In the genomic region with DNA sequence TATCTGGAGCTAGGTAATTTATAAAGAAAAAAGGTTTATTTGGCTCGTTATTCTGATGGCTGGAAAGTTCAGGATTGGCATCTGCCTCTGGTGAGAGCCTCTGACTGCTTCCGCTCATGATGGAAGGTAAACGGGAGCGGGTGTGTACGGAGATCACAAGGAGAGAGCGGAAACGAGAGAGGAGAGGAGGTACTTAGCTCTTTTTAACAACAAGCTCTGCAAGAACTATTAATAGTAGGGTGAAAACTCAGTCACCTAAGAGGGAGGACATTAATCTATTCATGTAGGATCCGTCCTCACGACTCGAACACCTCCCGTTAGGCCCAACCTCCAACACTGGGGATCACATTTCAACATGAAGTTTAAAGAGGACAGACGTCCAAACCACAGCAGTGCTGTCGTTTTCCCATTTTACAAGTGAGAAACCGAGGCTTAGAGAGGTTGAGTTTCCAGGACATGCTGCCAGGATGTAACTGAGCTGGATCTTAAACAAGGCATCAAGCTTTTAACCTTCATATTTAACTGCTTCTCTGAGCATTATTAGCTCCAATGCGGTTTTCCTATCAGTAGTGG, we compare ENCODE assay signal across 14 cellular contexts.
A peak's percentile ranks its signal among the peaks of the same experiment; 100 is the strongest.
DNase-seq lines count a peak whose midpoint lies in the region; ATAC-seq and TF ChIP-seq lines count a peak whose summit lies in the region.
"Had no signal": no experiment of that assay in that cellular context is flagged by ENCODE, and none has a peak within 500 bp of the region (broad histone marks: within the 10 kb centered on the region; RNA-seq: fewer than 3 reads in every experiment).

No MANE protein-coding gene starts in this region.

- peaks cover 3% of the 10 kb centered on the region for H3K27me3 Mint-ChIP-seq in activated CD4-positive, alpha-beta memory T cell treated with anti-CD3 and anti-CD28 coated beads for 36 hours
- peaks cover 4% of the 10 kb centered on the region for H3K27me3 Mint-ChIP-seq in CD8-positive, alpha-beta T cell (ENCODE audit: low read depth)

- H3K56ac ChIP-seq in IMR-90 (ENCODE audit: extremely low read depth, insufficient read depth, low read length) = no peak overlapping the region

- ATAC-seq in IMR-90 (ENCODE audit: low read depth) = no peak
- no peak for ATAC-seq in HG02588 (IDR thresholded peaks at IDR 0.05; ENCODE audit: unreplicated experiment)
- ATAC-seq in CD8-positive, alpha-beta T cell = no peak

- CTCF ChIA-PET in IMR-90 (lab: Yijun Ruan, JAX) = interaction anchor here (0.7 kb wide), 1 partner anchor 36 kb away, joined by 3 read pairs; no protein-coding TSS in a partner anchor
- CTCF ChIA-PET in activated CD4-positive, alpha-beta memory T cell treated with anti-CD3 and anti-CD28 coated beads for 36 hours (lab: Charles Lee) = interaction anchor here (0.6 kb wide), 1 partner anchor 70 kb away, joined by 4 read pairs; no protein-coding TSS in a partner anchor
- CTCF ChIA-PET in CD8-positive, alpha-beta T cell (lab: Charles Lee) = interaction anchor here (1.5 kb wide), 1 partner anchor 230 kb away, joined by 3 read pairs; no protein-coding TSS in a partner anchor

- H4K5ac ChIP-seq in IMR-90 (ENCODE audit: low read depth, low read length) = peak overlapping the region; percentile 43

- dilution Hi-C loops in IMR-90 (cut with HindIII; ENCODE audit: low sequenced_read_pairs, unreplicated experiment) = no loop called here

- no peaks in the 10 kb centered on the region for H3K9me3 Mint-ChIP-seq in activated CD4-positive, alpha-beta memory T cell treated with anti-CD3 and anti-CD28 coated beads for 36 hours
- H3K9me3 Mint-ChIP-seq in CD8-positive, alpha-beta T cell = no peaks in the 10 kb centered on the region

- no peak overlapping the region for H3K14ac ChIP-seq in IMR-90 (replicated peaks; ENCODE audit: low read depth, low read length)

- H3K27ac ChIP-seq in IMR-90 (ENCODE audit: insufficient read depth, low read length) = no peak overlapping the region
- H3K27ac ChIP-seq in CD8-positive, alpha-beta T cell (ENCODE audit: low read depth, low read length) = no peak overlapping the region
- H3K27ac ChIP-seq: BLaER1 had no signal

- H2AK9ac ChIP-seq in IMR-90 (replicated peaks; ENCODE audit: low read depth, low read length, poor library complexity) = no peak overlapping the region

- H4K8ac ChIP-seq in IMR-90 (ENCODE audit: low read depth in 2 of 2, low read length in 2 of 2) = peak overlapping the region in 1 of 2 experiments; percentile 34; a peak in 1 of 4 replicates

- H3K36me3 ChIP-seq in IMR-90 (ENCODE audit: control insufficient read depth, insufficient read depth, low read length) = no peaks in the 10 kb centered on the region
- no peaks in the 10 kb centered on the region for H3K36me3 ChIP-seq in CD8-positive, alpha-beta T cell (ENCODE audit: insufficient read depth, low read length)
- H3K36me3 ChIP-seq: BLaER1 had no signal

- peaks cover 9% of the 10 kb centered on the region for H3K4me1 ChIP-seq in IMR-90 (ENCODE audit: control insufficient read depth, insufficient read depth, low read length)
- H3K4me1 ChIP-seq in CD8-positive, alpha-beta T cell (ENCODE audit: insufficient read depth, low read length) = no peaks in the 10 kb centered on the region
- H3K4me1 ChIP-seq: BLaER1 had no signal

- no peaks in the 10 kb centered on the region for H4K20me1 ChIP-seq in IMR-90 (ENCODE audit: insufficient read depth, low read length)
- H4K20me1 ChIP-seq: BLaER1 had no signal

- H3K4ac ChIP-seq in IMR-90 (ENCODE audit: low read depth, low read length) = peak overlapping the region; percentile 36

- 57% methylated on average over 5 of the region's 15 CpGs; no CpG with 5 or more reads in 1 of the 2 experiments for WGBS in IMR-90 (ENCODE audit: extremely low coverage in 2 of 2, insufficient read length in 1 of 2), 2 experiments

- peak overlapping the region; percentile 35 for H2AFZ ChIP-seq in IMR-90 (replicated peaks; ENCODE audit: low read length, poor library complexity)

- POLR2A ChIA-PET in IMR-90 (lab: Charles Lee; ENCODE audit: unreplicated experiment) = no interaction called here
- POLR2A ChIA-PET in activated CD4-positive, alpha-beta memory T cell treated with anti-CD3 and anti-CD28 coated beads for 36 hours (lab: Charles Lee) = no interaction called here
- POLR2A ChIA-PET in CD8-positive, alpha-beta T cell (lab: Charles Lee) = no interaction called here

- H3K4me2 ChIP-seq in IMR-90 (ENCODE audit: low read depth, low read length) = no peak overlapping the region
- H3K4me2 ChIP-seq: BLaER1 had no signal

- H2BK120ac ChIP-seq in IMR-90 (ENCODE audit: low read depth, low read length) = peak overlapping the region; percentile 43

- H3K9me3 ChIP-seq in IMR-90 (ENCODE audit: control insufficient read depth, insufficient read depth, low read length) = no peaks in the 10 kb centered on the region
- H3K9me3 ChIP-seq in CD8-positive, alpha-beta T cell (ENCODE audit: low read length) = no peaks in the 10 kb centered on the region
- H3K9me3 ChIP-seq: BLaER1 had no signal

- BruUV-seq in IMR-90 (replicated peaks; lab: Mats Ljungman, UMichigan) = no TSS peak

- H2AK5ac ChIP-seq in IMR-90 (ENCODE audit: low read depth, low read length) = peak overlapping the region; percentile 56

- TF ChIP-seq CTCF in IMR-90 (conservative IDR thresholded peaks at IDR 0.05; ENCODE audit: low read depth, low read length) = no peak
- no peak for TF ChIP-seq CTCF in CD8-positive, alpha-beta T cell (IDR thresholded peaks at IDR 0.05)

- no peaks in the 10 kb centered on the region for H3K4me1 Mint-ChIP-seq in activated CD4-positive, alpha-beta memory T cell treated with anti-CD3 and anti-CD28 coated beads for 36 hours (ENCODE audit: low read depth)
- H3K4me1 Mint-ChIP-seq in CD8-positive, alpha-beta T cell (ENCODE audit: low read depth) = no peaks in the 10 kb centered on the region

- no peaks in the 10 kb centered on the region for H3K27me3 ChIP-seq in IMR-90 (ENCODE audit: control insufficient read depth, insufficient read depth, low read length)
- H3K27me3 ChIP-seq in CD8-positive, alpha-beta T cell (ENCODE audit: insufficient read depth, low read length) = no peaks in the 10 kb centered on the region
- H3K27me3 ChIP-seq: BLaER1 had no signal

- no peak overlapping the region for H2BK5ac ChIP-seq in IMR-90 (ENCODE audit: low read depth, low read length, poor library complexity, severe bottlenecking)

- intact Hi-C loops in IMR-90 (cut with micrococcal nuclease) = no loop called here
- intact Hi-C loops in activated CD4-positive, alpha-beta memory T cell treated with anti-CD3 and anti-CD28 coated beads for 36 hours (cut with micrococcal nuclease) = no loop called here
- intact Hi-C loops in CD8-positive, alpha-beta T cell (cut with DNase I, micrococcal nuclease) = no loop called here

- peak overlapping the region; percentile 55 for H2BK20ac ChIP-seq in IMR-90 (ENCODE audit: low read depth, low read length)

- H3K4me3 Mint-ChIP-seq in activated CD4-positive, alpha-beta memory T cell treated with anti-CD3 and anti-CD28 coated beads for 36 hours = no peak overlapping the region
- no peak overlapping the region for H3K4me3 Mint-ChIP-seq in CD8-positive, alpha-beta T cell

- no peak overlapping the region for H3K23ac ChIP-seq in IMR-90 (ENCODE audit: low read depth, low read length)

- in situ Hi-C loops in IMR-90 (cut with MboI; ENCODE audit: low sequenced_read_pairs) = no loop called here

- peak overlapping the region; percentile 26; the same call in 1 of the 2 replicates for H3K18ac ChIP-seq in IMR-90 (ENCODE audit: low read depth, low read length)

- no peak overlapping the region for H3K9ac ChIP-seq in IMR-90 (ENCODE audit: low read depth, low read length)
- H3K9ac ChIP-seq: BLaER1 had no signal

- no peak overlapping the region for H3K4me3 ChIP-seq in IMR-90 (ENCODE audit: insufficient read depth, low read depth, low read length)
- H3K4me3 ChIP-seq in CD8-positive, alpha-beta T cell (ENCODE audit: low read depth, low read length) = no peak overlapping the region
- H3K4me3 ChIP-seq: BLaER1 had no signal

- TF ChIP-seq RAD21 in IMR-90 (IDR thresholded peaks at IDR 0.05; ENCODE audit: low read length) = no peak

- TF ChIP-seq POLR2A in IMR-90 (IDR thresholded peaks at IDR 0.05; ENCODE audit: low read depth, low read length) = no peak

- H3K36me3 Mint-ChIP-seq in activated CD4-positive, alpha-beta memory T cell treated with anti-CD3 and anti-CD28 coated beads for 36 hours = no peaks in the 10 kb centered on the region
- H3K36me3 Mint-ChIP-seq in CD8-positive, alpha-beta T cell = no peaks in the 10 kb centered on the region

- H3K9me1 ChIP-seq in IMR-90 (ENCODE audit: insufficient read depth, low read length) = peaks cover 8% of the 10 kb centered on the region

- no peak overlapping the region for H3K27ac Mint-ChIP-seq in activated CD4-positive, alpha-beta memory T cell treated with anti-CD3 and anti-CD28 coated beads for 36 hours
- H3K27ac Mint-ChIP-seq in CD8-positive, alpha-beta T cell = no peak overlapping the region

- no peaks in the 10 kb centered on the region for H3K79me1 ChIP-seq in IMR-90 (ENCODE audit: low read depth in 1 of 2, low read length in 2 of 2)

- no peak overlapping the region for H2BK15ac ChIP-seq in IMR-90 (ENCODE audit: low read depth, low read length)

- peak overlapping the region; percentile 24; the same call in 1 of the 2 replicates for H4K91ac ChIP-seq in IMR-90 (ENCODE audit: insufficient read depth, low read depth, low read length)

- DNase-seq in NCI-H2029 (lab: John Stamatoyannopoulos, UW) (peak; percentile 9), NCI-H2029 treated with DMSO at 0.1 percent for 48 hours (lab: John Stamatoyannopoulos, UW) (no peak), IMR-90 (no peak), NCI-H510A (lab: John Stamatoyannopoulos, UW) (peak; percentile 69), left kidney (ENCODE audit: low read depth, low spot score) (peak; percentile 28)
- DNase-seq in activated CD4-positive, alpha-beta memory T cell treated with anti-CD3 and anti-CD28 coated beads for 36 hours = no peak
- no peak for DNase-seq in CD8-positive, alpha-beta T cell
- DNase-seq: 8988T, DMS53, HCEC 1CT, NCI-H345, SIG-M5 had no signal

TF ChIP-seq in IMR-90, 13 proteins besides CTCF, POLR2A, EP300 and RAD21 (continues in another document):
- TF ChIP-seq ELK1 (IDR thresholded peaks at IDR 0.05; ENCODE audit: borderline replicate concordance, low read depth, low read length) = no peak
- no peak for TF ChIP-seq RCOR1 (IDR thresholded peaks at IDR 0.05; ENCODE audit: insufficient replicate concordance, low read length)
- no peak for TF ChIP-seq CEBPB (IDR thresholded peaks at IDR 0.05; ENCODE audit: low read depth, low read length)
- TF ChIP-seq MXI1 (IDR thresholded peaks at IDR 0.05; ENCODE audit: borderline replicate concordance, low read depth, low read length) = no peak
- TF ChIP-seq RFX5 (IDR thresholded peaks at IDR 0.05; ENCODE audit: low read depth, low read length) = no peak

Comparison
In these comparisons a context has a peak if more than half of its experiments do, and no peak if none do; other contexts are left out.
1. DNase-seq: peak in NCI-H2029 (single experiment), NCI-H510A (single experiment) and left kidney (single experiment); none in NCI-H2029 treated with DMSO at 0.1 percent for 48 hours (single experiment), IMR-90 (single experiment), activated CD4-positive, alpha-beta memory T cell treated with anti-CD3 and anti-CD28 coated beads for 36 hours (single experiment) and CD8-positive, alpha-beta T cell (0 of 7).